In the genomic region with DNA sequence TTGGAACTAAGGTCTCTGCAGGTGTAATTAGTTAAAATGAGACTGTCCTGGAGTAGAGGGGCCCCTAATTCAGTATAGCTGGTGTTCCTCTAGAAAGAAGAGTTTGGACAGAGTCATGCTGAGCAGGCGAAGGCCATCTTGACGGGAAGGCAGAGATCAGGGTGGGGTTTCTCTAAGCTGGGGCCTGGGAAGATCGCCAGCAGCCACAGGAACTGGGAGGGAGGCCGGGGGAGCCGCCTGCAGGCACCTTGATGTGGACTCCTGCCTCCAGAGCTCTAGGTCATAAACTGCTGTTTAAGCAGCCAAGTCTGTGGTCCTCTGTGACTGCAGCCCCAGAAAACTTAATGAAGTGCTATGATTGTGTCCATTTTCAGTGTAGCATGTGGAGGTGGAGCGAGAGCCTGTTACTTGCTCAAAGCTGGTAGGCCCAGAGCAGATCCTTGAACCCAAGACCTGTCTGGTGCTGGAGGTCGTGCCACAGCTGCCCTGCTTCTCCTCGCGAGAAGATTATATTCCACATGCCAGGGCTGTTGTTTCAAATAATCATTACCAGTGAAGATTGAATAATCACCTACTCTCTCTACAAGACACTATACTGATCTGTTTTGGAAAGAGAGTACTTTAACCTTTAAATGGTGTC, we compare ENCODE assay signal across 11 cellular contexts.
DNase-seq lines count a peak whose midpoint lies in the region; ATAC-seq and TF ChIP-seq lines count a peak whose summit lies in the region.
"Had no signal": no experiment of that assay in that cellular context is flagged by ENCODE, and none has a peak within 500 bp of the region (broad histone marks: within the 10 kb centered on the region; RNA-seq: fewer than 3 reads in every experiment).

No MANE protein-coding gene starts in this region.

- no peak for TF ChIP-seq CTCF in CD4-positive, alpha-beta T cell (IDR thresholded peaks at IDR 0.05)
- no peak for TF ChIP-seq CTCF in foreskin keratinocyte (conservative IDR thresholded peaks at IDR 0.05)

- no peaks in the 10 kb centered on the region for H3K27me3 ChIP-seq in CD4-positive, alpha-beta T cell (ENCODE audit: control insufficient read depth, insufficient read depth, low read length)
- H3K27me3 ChIP-seq in foreskin keratinocyte, result no peaks in the 10 kb centered on the region

- peak overlapping the region; percentile 81 for H3K27ac Mint-ChIP-seq in CD4-positive, alpha-beta T cell
- H3K27ac Mint-ChIP-seq in activated CD4-positive, alpha-beta memory T cell treated with anti-CD3 and anti-CD28 coated beads, Interleukin-2, amount 10 ng/mL, durations not matched to agents 7 days and 5 days, result peak overlapping the region; percentile 78
- H3K27ac Mint-ChIP-seq: CD14-positive monocyte had no signal

- H3K4me1 Mint-ChIP-seq in CD4-positive, alpha-beta T cell (ENCODE audit: low read depth), result peaks cover 23% of the 10 kb centered on the region
- peaks cover 19% of the 10 kb centered on the region for H3K4me1 Mint-ChIP-seq in activated CD4-positive, alpha-beta memory T cell treated with anti-CD3 and anti-CD28 coated beads, Interleukin-2, amount 10 ng/mL, durations not matched to agents 7 days and 5 days
- H3K4me1 Mint-ChIP-seq: CD14-positive monocyte had no signal

- ATAC-seq in CD4-positive, alpha-beta T cell (ENCODE audit: poor library complexity), result no peak
- ATAC-seq in left cardiac atrium, result peak in 1 of 2 donors; percentile 47
- no peak for ATAC-seq in foreskin keratinocyte
- ATAC-seq in HG03571 (IDR thresholded peaks at IDR 0.05; ENCODE audit: unreplicated experiment), result no peak

- CTCF ChIA-PET in CD4-positive, alpha-beta T cell (lab: Charles Lee), result no interaction called here
- CTCF ChIA-PET in activated CD4-positive, alpha-beta memory T cell treated with anti-CD3 and anti-CD28 coated beads, Interleukin-2, amount 10 ng/mL, durations not matched to agents 7 days and 5 days (lab: Charles Lee), result interaction anchor here (0.6 kb wide), 1 partner anchor 21 kb away, joined by 3 read pairs; no protein-coding TSS in a partner anchor

- no peaks in the 10 kb centered on the region for H3K4me1 ChIP-seq in foreskin keratinocyte

- no peaks in the 10 kb centered on the region for H3K9me3 Mint-ChIP-seq in CD4-positive, alpha-beta T cell
- H3K9me3 Mint-ChIP-seq in activated CD4-positive, alpha-beta memory T cell treated with anti-CD3 and anti-CD28 coated beads, Interleukin-2, amount 10 ng/mL, durations not matched to agents 7 days and 5 days, result no peaks in the 10 kb centered on the region

- peak overlapping the region; percentile 36 for H3K4me3 Mint-ChIP-seq in CD4-positive, alpha-beta T cell
- H3K4me3 Mint-ChIP-seq in activated CD4-positive, alpha-beta memory T cell treated with anti-CD3 and anti-CD28 coated beads, Interleukin-2, amount 10 ng/mL, durations not matched to agents 7 days and 5 days, result no peak overlapping the region
- H3K4me3 Mint-ChIP-seq: CD14-positive monocyte had no signal

- DNase-seq in CD4-positive, alpha-beta T cell, result no peak
- peak; percentile 17 for DNase-seq in ELR (ENCODE audit: low read depth)
- DNase-seq in activated CD4-positive, alpha-beta memory T cell treated with anti-CD3 and anti-CD28 coated beads, Interleukin-2, amount 10 ng/mL, durations not matched to agents 7 days and 5 days, result no peak
- DNase-seq in left cardiac atrium, result peak; percentile 63
- no peak for DNase-seq in foreskin keratinocyte
- no peak for DNase-seq in stimulated activated CD4-positive, alpha-beta T cell treated with anti-CD3 and anti-CD28 coated beads, Interleukin-15, amount 100 ng/mL, for 24 hours
- DNase-seq in activated CD8-positive, alpha-beta memory T cell treated with anti-CD3 and anti-CD28 coated beads, Interleukin-2, amount 50 U/mL, for 4 hours, result no peak
- DNase-seq: substantia nigra had no signal

- H3K36me3 Mint-ChIP-seq in CD4-positive, alpha-beta T cell (ENCODE audit: low read depth), result no peaks in the 10 kb centered on the region
- no peaks in the 10 kb centered on the region for H3K36me3 Mint-ChIP-seq in activated CD4-positive, alpha-beta memory T cell treated with anti-CD3 and anti-CD28 coated beads, Interleukin-2, amount 10 ng/mL, durations not matched to agents 7 days and 5 days (ENCODE audit: low read depth)
- H3K36me3 Mint-ChIP-seq: CD14-positive monocyte had no signal

- POLR2A ChIA-PET in CD4-positive, alpha-beta T cell (lab: Charles Lee), result no interaction called here
- POLR2A ChIA-PET in activated CD4-positive, alpha-beta memory T cell treated with anti-CD3 and anti-CD28 coated beads, Interleukin-2, amount 10 ng/mL, durations not matched to agents 7 days and 5 days (lab: Charles Lee), result interaction anchor here (0.7 to 2.0 kb wide), 2 partner anchors 9 to 542 kb away, joined by 3 to 7 read pairs; no protein-coding TSS in a partner anchor

- intact Hi-C loops in CD4-positive, alpha-beta T cell (cut with DNase I, micrococcal nuclease), result no loop called here
- intact Hi-C loops in left cardiac atrium (cut with DNase I), result no loop called here

- no peaks in the 10 kb centered on the region for H3K9me3 ChIP-seq in CD4-positive, alpha-beta T cell (ENCODE audit: control insufficient read depth, low read length)

- H3K27me3 Mint-ChIP-seq in CD4-positive, alpha-beta T cell, result no peaks in the 10 kb centered on the region
- no peaks in the 10 kb centered on the region for H3K27me3 Mint-ChIP-seq in activated CD4-positive, alpha-beta memory T cell treated with anti-CD3 and anti-CD28 coated beads, Interleukin-2, amount 10 ng/mL, durations not matched to agents 7 days and 5 days

- no peak overlapping the region for H3K27ac ChIP-seq in CD4-positive, alpha-beta T cell (ENCODE audit: low read depth, low read length)
- H3K27ac ChIP-seq in foreskin keratinocyte, result no peak overlapping the region
- H3K27ac ChIP-seq: PC-9 had no signal

Comparison
In these comparisons a context has a peak if more than half of its experiments do, and no peak if none do; other contexts are left out.
1. DNase-seq: peak in ELR (single experiment) and left cardiac atrium (single experiment); none in CD4-positive, alpha-beta T cell (0 of 10), activated CD4-positive, alpha-beta memory T cell treated with anti-CD3 and anti-CD28 coated beads, Interleukin-2, amount 10 ng/mL, durations not matched to agents 7 days and 5 days (single experiment), foreskin keratinocyte (0 of 2), stimulated activated CD4-positive, alpha-beta T cell treated with anti-CD3 and anti-CD28 coated beads, Interleukin-15, amount 100 ng/mL, for 24 hours (single experiment) and activated CD8-positive, alpha-beta memory T cell treated with anti-CD3 and anti-CD28 coated beads, Interleukin-2, amount 50 U/mL, for 4 hours (single experiment).